ENCODE assay signal across 9 cellular contexts in genomic region chr22:26658161-26658560, GRCh38. TPM values are rescaled to one million over a fixed set of nuclear protein-coding genes. Genes with fewer than 3 reads are reported as not detected.
A peak's percentile ranks its signal among the peaks of the same experiment; 100 is the strongest.
DNase-seq lines count a peak whose midpoint lies in the region; ATAC-seq and TF ChIP-seq lines count a peak whose summit lies in the region.
"Had no signal": no experiment of that assay in that cellular context is flagged by ENCODE, and none has a peak within 500 bp of the region (broad histone marks: within the 10 kb centered on the region; RNA-seq: fewer than 3 reads in every experiment).

No MANE protein-coding gene starts in this region.

- no peak for TF ChIP-seq CTCF in WERI-Rb-1 (IDR thresholded peaks at IDR 0.05; ENCODE audit: low read depth, low read length)
- TF ChIP-seq CTCF in glutamatergic neuron (IDR thresholded peaks at IDR 0.05; ENCODE audit: partially characterized antibody, unreplicated experiment): no peak

- intact Hi-C loops in activated naive CD4-positive, alpha-beta T cell treated with anti-CD3 and anti-CD28 coated beads for 36 hours (cut with micrococcal nuclease): loop anchor here (1.0 to 2.0 kb wide), 3 partner anchors 14 to 229 kb away; partner anchors contain the start of gene ASPHD2

- peak overlapping the region; percentile 35 for H3K4me3 ChIP-seq in WERI-Rb-1 (ENCODE audit: low read depth, low read length)

- peaks cover 26% of the 10 kb centered on the region for H3K4me1 Mint-ChIP-seq in activated naive CD4-positive, alpha-beta T cell treated with anti-CD3 and anti-CD28 coated beads for 36 hours (ENCODE audit: low read depth)
- peaks cover 20% of the 10 kb centered on the region for H3K4me1 Mint-ChIP-seq in glutamatergic neuron (ENCODE audit: low read depth, unreplicated experiment)

- no peak for ATAC-seq in GM18870 (IDR thresholded peaks at IDR 0.05; ENCODE audit: unreplicated experiment)

- CTCF ChIA-PET in activated naive CD4-positive, alpha-beta T cell treated with anti-CD3 and anti-CD28 coated beads for 36 hours (lab: Charles Lee): no interaction called here

- DNase-seq in activated naive CD4-positive, alpha-beta T cell treated with anti-CD3 and anti-CD28 coated beads for 36 hours: no peak
- DNase-seq in activated naive CD4-positive, alpha-beta T cell (lab: John Stamatoyannopoulos, UW): no peak
- no peak for DNase-seq in WERI-Rb-1
- no peak for DNase-seq in glutamatergic neuron
- DNase-seq in GF-D8 (lab: John Stamatoyannopoulos, UW): no peak
- DNase-seq in SIG-M5 (lab: John Stamatoyannopoulos, UW): no peak

- peak overlapping the region; percentile 51 for H3K27ac Mint-ChIP-seq in activated naive CD4-positive, alpha-beta T cell treated with anti-CD3 and anti-CD28 coated beads for 36 hours
- H3K27ac Mint-ChIP-seq in glutamatergic neuron (ENCODE audit: unreplicated experiment): peak overlapping the region; percentile 100

- H3K27ac ChIP-seq in WERI-Rb-1 (no peak overlapping the region), temporal lobe (ENCODE audit: low read depth, low read length) (peak overlapping the region; percentile 44)

- no peaks in the 10 kb centered on the region for H3K9me3 Mint-ChIP-seq in activated naive CD4-positive, alpha-beta T cell treated with anti-CD3 and anti-CD28 coated beads for 36 hours
- peaks cover 25% of the 10 kb centered on the region for H3K9me3 Mint-ChIP-seq in glutamatergic neuron (ENCODE audit: unreplicated experiment)

- no peaks in the 10 kb centered on the region for H3K36me3 Mint-ChIP-seq in activated naive CD4-positive, alpha-beta T cell treated with anti-CD3 and anti-CD28 coated beads for 36 hours (ENCODE audit: low read depth)
- H3K36me3 Mint-ChIP-seq in glutamatergic neuron (ENCODE audit: unreplicated experiment): no peaks in the 10 kb centered on the region

- peaks cover 2% of the 10 kb centered on the region for H3K27me3 Mint-ChIP-seq in activated naive CD4-positive, alpha-beta T cell treated with anti-CD3 and anti-CD28 coated beads for 36 hours (ENCODE audit: low read depth)
- H3K27me3 Mint-ChIP-seq in glutamatergic neuron (ENCODE audit: unreplicated experiment): peaks cover 19% of the 10 kb centered on the region

- peak overlapping the region; percentile 90 for H3K4me3 Mint-ChIP-seq in activated naive CD4-positive, alpha-beta T cell treated with anti-CD3 and anti-CD28 coated beads for 36 hours
- peak overlapping the region; percentile 97 for H3K4me3 Mint-ChIP-seq in glutamatergic neuron (ENCODE audit: unreplicated experiment)

- no peaks in the 10 kb centered on the region for H3K9me3 ChIP-seq in WERI-Rb-1 (ENCODE audit: severe bottlenecking)

- peaks cover 15% of the 10 kb centered on the region for H3K27me3 ChIP-seq in WERI-Rb-1 (ENCODE audit: insufficient read depth, low read depth, severe bottlenecking)

- H3K36me3 ChIP-seq in WERI-Rb-1: no peaks in the 10 kb centered on the region

RNA-seq across cellular contexts. Expression of gene MIAT, which starts 0.8 kb away (rescaled TPM):
- total RNA-seq in activated naive CD4-positive, alpha-beta T cell treated with anti-CD3 and anti-CD28 coated beads for 36 hours: 10 to 100 TPM; 51.8 to 51.9 TPM
- 1,100 TPM for total RNA-seq in glutamatergic neuron (ENCODE audit: unreplicated experiment)
- total RNA-seq in temporal lobe: 87.3 TPM

RNA-seq across cellular contexts. Expression of gene CRYBA4, which starts 36.4 kb away (rescaled TPM):
- not detected for total RNA-seq in activated naive CD4-positive, alpha-beta T cell treated with anti-CD3 and anti-CD28 coated beads for 36 hours
- total RNA-seq in glutamatergic neuron (ENCODE audit: unreplicated experiment): not detected
- not detected for total RNA-seq in temporal lobe
- total RNA-seq: mucosa of gallbladder had no signal

RNA-seq across cellular contexts. Expression of gene CRYBB1, which starts 40.3 kb away (rescaled TPM):
- not detected for total RNA-seq in activated naive CD4-positive, alpha-beta T cell treated with anti-CD3 and anti-CD28 coated beads for 36 hours
- not detected for total RNA-seq in glutamatergic neuron (ENCODE audit: unreplicated experiment)
- total RNA-seq in temporal lobe: 0.74 TPM

Comparison
In these comparisons a context has a peak if more than half of its experiments do, and no peak if none do; other contexts are left out.
1. RNA of gene MIAT, which starts 0.8 kb away (total RNA-seq): 1,100 TPM in glutamatergic neuron (single experiment); 87.3 TPM in temporal lobe (single experiment) and 51.8 to 51.9 TPM in activated naive CD4-positive, alpha-beta T cell treated with anti-CD3 and anti-CD28 coated beads for 36 hours; every median in the first group is over 10 times any median in the second.